In the genomic region with DNA sequence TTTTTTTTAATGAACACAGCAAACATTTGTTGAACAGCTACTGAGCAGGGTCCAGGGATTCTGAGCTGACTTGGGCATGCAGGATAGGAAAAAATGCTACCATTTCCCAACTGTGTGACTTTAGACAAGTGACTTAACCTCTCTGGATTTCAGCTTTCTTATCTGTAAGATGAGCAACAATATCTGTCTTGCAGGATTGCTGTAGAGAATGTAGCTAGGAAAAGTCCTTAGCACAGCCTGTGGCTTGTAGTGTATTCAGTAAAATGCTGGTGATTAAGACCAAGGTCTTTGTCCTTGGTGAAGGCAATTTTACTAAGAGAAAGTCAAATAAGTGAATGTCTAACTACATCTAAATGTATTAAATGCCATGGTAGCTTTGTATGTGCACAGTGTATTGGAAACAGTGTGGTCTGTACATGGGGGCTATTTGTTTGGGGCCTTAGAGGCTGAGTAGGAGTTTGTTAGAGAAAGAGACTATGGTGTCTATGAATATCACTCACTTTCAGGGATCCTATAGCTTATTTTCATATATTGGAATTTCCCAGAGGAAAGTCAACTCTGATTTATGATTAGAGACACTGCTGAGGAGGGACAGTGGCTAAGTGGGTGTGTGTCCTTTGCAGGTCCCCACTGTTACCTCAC, we compare ENCODE assay signal across 18 cellular contexts.
"Had no signal": no experiment of that assay in that cellular context is flagged by ENCODE, and none has a peak within 500 bp of the region (broad histone marks: within the 10 kb centered on the region; RNA-seq: fewer than 3 reads in every experiment).

No MANE protein-coding gene starts in this region.

- H3K36me3 ChIP-seq: MG63 had no signal

- H3K27ac ChIP-seq: RWPE1 had no signal

- ATAC-seq: Panc1, PC-3 had no signal

- DNase-seq: Karpas-422, KG1, MG63, NCI-H1092 treated with DMSO at 0.1 percent for 48 hours, NCI-H1436, NCI-H187, NCI-H2029, NCI-H2081 treated with DMSO at 0.1 percent for 48 hours, NCI-H2171, NCI-H226, NCI-H446, NCI-H510A, NCI-H524 treated with DMSO at 0.1 percent for 48 hours, NCI-H69, NCI-H774, PC-3 had no signal

- H3K9me3 ChIP-seq: MG63 had no signal

- H3K4me3 ChIP-seq: MG63 had no signal

- H3K27me3 ChIP-seq: MG63 had no signal
